In genomic region chr10:72013202-72013945, GRCh38 we compare ENCODE assay signal across 18 cellular contexts.
A peak's percentile ranks its signal among the peaks of the same experiment; 100 is the strongest.
DNase-seq lines count a peak whose midpoint lies in the region; ATAC-seq lines count a peak whose summit lies in the region.
"Had no signal": no experiment of that assay in that cellular context is flagged by ENCODE, and none has a peak within 500 bp of the region (broad histone marks: within the 10 kb centered on the region; RNA-seq: fewer than 3 reads in every experiment).

No MANE protein-coding gene starts in this region.

- ATAC-seq in HG02981 (IDR thresholded peaks at IDR 0.05; ENCODE audit: unreplicated experiment) = no peak
- ATAC-seq in GM19351 (IDR thresholded peaks at IDR 0.05; ENCODE audit: unreplicated experiment) = no peak
- ATAC-seq: activated CD4-positive, CD25-positive, alpha-beta regulatory T cell treated with anti-CD3 and anti-CD28 coated beads, Interleukin-2, amount 50 U/mL, for 24 hours; stimulated activated naive B cell treated with anti-CD40 and anti-IgM and Interleukin-4, amounts not matched to agents 10 μg/mL and 1 μg/mL and 100 μg/mL, for 72 hours had no signal

- DNase-seq in NCI-H2171 treated with DMSO at 0.1 percent for 48 hours (lab: John Stamatoyannopoulos, UW) = peak; percentile 9
- DNase-seq in NCI-H2171 (lab: John Stamatoyannopoulos, UW) = no peak
- DNase-seq in cerebellar cortex (ENCODE audit: low spot score) = peak; percentile 79
- peak; percentile 41 for DNase-seq in left kidney (ENCODE audit: low read depth, low spot score)
- peak; percentile 69 for DNase-seq in superior temporal gyrus (ENCODE audit: extremely low spot score)
- no peak for DNase-seq in EL
- DNase-seq: aorta; CD8-positive, alpha-beta memory T cell; kidney glomerular epithelial cell; NCI-H1105 treated with DMSO at 0.1 percent for 48 hours; NCI-H345; ovary; SHP77 treated with DMSO at 0.1 percent for 48 hours; spleen; stimulated activated naive B cell treated with anti-CD40 and anti-IgM and Interleukin-4, amounts not matched to agents 10 μg/mL and 1 μg/mL and 100 μg/mL, for 72 hours had no signal

Comparison
In these comparisons a context has a peak if more than half of its experiments do, and no peak if none do; other contexts are left out.
1. DNase-seq: peak in NCI-H2171 treated with DMSO at 0.1 percent for 48 hours (single experiment), cerebellar cortex (single experiment), left kidney (single experiment) and superior temporal gyrus (single experiment); none in NCI-H2171 (single experiment) and EL (single experiment).